8 cellular contexts compared by ENCODE assay signal in the genomic region with DNA sequence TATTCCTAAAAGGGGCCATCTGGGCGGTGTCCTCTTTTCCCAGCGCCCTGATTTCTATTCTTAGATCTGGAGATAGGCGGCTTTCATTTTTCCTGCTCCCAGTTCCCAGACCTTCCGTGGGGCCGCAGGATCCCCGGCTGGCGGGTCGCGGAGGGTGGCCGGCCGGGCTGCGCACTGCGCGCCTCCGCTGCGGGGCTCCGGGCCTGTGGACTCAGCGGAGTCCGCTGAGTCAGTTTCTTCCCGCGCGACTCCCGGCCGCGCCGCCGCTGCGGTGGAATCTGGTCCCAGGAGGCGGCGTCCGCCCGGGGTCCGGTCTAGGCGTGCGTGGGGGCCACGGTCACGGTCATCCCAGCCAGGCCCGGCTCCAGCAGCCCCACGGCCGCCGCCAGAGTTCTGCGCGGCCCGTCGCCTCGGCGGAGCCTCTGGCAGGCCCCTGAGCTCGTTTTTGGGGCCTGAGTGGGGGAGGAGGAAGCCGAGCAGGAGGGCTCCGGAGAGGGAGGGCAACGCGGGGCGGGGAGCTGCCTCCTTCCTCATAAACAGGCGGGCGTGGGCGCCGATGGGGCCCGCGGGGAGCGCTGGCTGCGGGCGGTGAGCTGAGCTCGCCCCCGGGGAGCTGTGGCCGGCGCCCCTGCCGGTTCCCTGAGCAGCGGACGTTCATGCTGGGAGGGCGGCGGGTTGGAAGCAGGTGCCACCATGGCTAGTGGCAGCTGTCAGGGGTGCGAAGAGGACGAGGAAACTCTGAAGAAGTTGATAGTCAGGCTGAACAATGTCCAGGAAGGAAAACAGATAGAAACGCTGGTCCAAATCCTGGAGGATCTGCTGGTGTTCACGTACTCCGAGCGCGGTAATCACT. TPM values are rescaled to one million over a fixed set of nuclear protein-coding genes. Genes with fewer than 3 reads are reported as not detected.
DNase-seq lines count a peak whose midpoint lies in the region; ATAC-seq and TF ChIP-seq lines count a peak whose summit lies in the region.

LRRK2 (plus strand) TSS at position 559 of the 853 bp plus-strand sequence; CDS start at position 694, 135 bp downstream.

- H2AK5ac ChIP-seq in trophoblast cell (ENCODE audit: low read length), result no peak within 1 kb of the TSS

- no peak within 1 kb of the TSS for H3K9ac ChIP-seq in trophoblast cell (ENCODE audit: low read length)

- H2BK120ac ChIP-seq in trophoblast cell (ENCODE audit: insufficient read depth, low read length, poor library complexity), result no peak within 1 kb of the TSS

- H4K91ac ChIP-seq in trophoblast cell (ENCODE audit: low read depth, low read length), result no peak within 1 kb of the TSS

- no peak within 1 kb of the TSS for H3K27ac ChIP-seq in RWPE1
- peak within 1 kb of the TSS; percentile 75 to 98 (median 94) for H3K27ac ChIP-seq in heart left ventricle
- no peak within 1 kb of the TSS for H3K27ac ChIP-seq in trophoblast cell (ENCODE audit: low read depth, low read length)

- H2BK12ac ChIP-seq in trophoblast cell (ENCODE audit: low read length), result no peak within 1 kb of the TSS

- H3K18ac ChIP-seq in trophoblast cell (ENCODE audit: low read length), result no peak within 1 kb of the TSS

- H3K4me3 ChIP-seq in AG10803 (ENCODE audit: low read length), result peak within 1 kb of the TSS; percentile 72
- H3K4me3 ChIP-seq in heart left ventricle, result peak within 1 kb of the TSS; percentile 52 to 82 (median 70)
- peak within 1 kb of the TSS; percentile 64 for H3K4me3 ChIP-seq in trophoblast cell (ENCODE audit: low read depth, low read length)

- peaks cover 0 to 53% (median 9%) of the 10 kb centered on the region in 12 donors for H3K4me1 ChIP-seq in heart left ventricle
- no peaks in the 10 kb centered on the region for H3K4me1 ChIP-seq in trophoblast cell (ENCODE audit: control insufficient read depth in 1 of 2, insufficient read depth in 2 of 2, low read length in 2 of 2)

- intact Hi-C loops in heart left ventricle (cut with DNase I), result loop anchor here in 3 of 10 donors (2.0 to 10.0 kb wide), 4 partner anchors 67 to 600 kb away; a partner anchor contains a TSS

- no peak within 1 kb of the TSS for H3K23ac ChIP-seq in trophoblast cell (ENCODE audit: low read length)

- CTCF ChIA-PET in RWPE1 (lab: Yijun Ruan, JAX), result no interaction called here

- no peaks in the 10 kb centered on the region for H3K36me3 ChIP-seq in heart left ventricle
- H3K36me3 ChIP-seq in trophoblast cell (ENCODE audit: control insufficient read depth in 1 of 2, insufficient read depth in 2 of 2, low read length in 2 of 2), result no peaks in the 10 kb centered on the region

- peak within 1 kb of the TSS; percentile 45 for H4K8ac ChIP-seq in trophoblast cell (ENCODE audit: low read depth, low read length)

- peak; percentile 53 for ATAC-seq in HG03135 (IDR thresholded peaks at IDR 0.05; ENCODE audit: unreplicated experiment)
- peak; percentile 65 to 96 (median 92) for ATAC-seq in heart left ventricle

- H3K9me3 ChIP-seq in heart left ventricle (peaks cover 0 to 4% (median 0%) of the 10 kb centered on the region in 12 donors), trophoblast cell (ENCODE audit: insufficient read depth, low read depth, low read length) (no peaks in the 10 kb centered on the region)

- WGBS in heart left ventricle, 4 donors, result 0 to 2% (median 1%) methylated on average over 36 to 78 of the region's 78 CpGs
- no CpG with 5 or more reads among the region's 78 CpGs for WGBS in trophoblast cell (ENCODE audit: extremely low coverage, insufficient coverage, insufficient read length)

- H3K4ac ChIP-seq in trophoblast cell (ENCODE audit: low read depth, low read length), result no peak within 1 kb of the TSS

- peak within 1 kb of the TSS; percentile 35 for H2AFZ ChIP-seq in trophoblast cell (ENCODE audit: insufficient read depth, low read length, poor library complexity)

- in situ Hi-C loops in GM18951 (cut with MboI; ENCODE audit: low sequenced_read_pairs, unreplicated experiment), result no loop called here

- H3K27me3 ChIP-seq in heart left ventricle, result no peaks in the 10 kb centered on the region
- H3K27me3 ChIP-seq in trophoblast cell (ENCODE audit: insufficient read depth, low read length), result peaks cover 6% of the 10 kb centered on the region

- TF ChIP-seq CTCF in AG10803 (conservative IDR thresholded peaks at IDR 0.05; ENCODE audit: low read length) (no peak), RWPE1 (conservative IDR thresholded peaks at IDR 0.05; ENCODE audit: low read depth) (0 out of 2 replicates have a peak, but pooled peaks have one; percentile 10), heart left ventricle (IDR thresholded peaks at IDR 0.05) (peak in 2 of 12 donors; percentile 8 to 23)

- H3K4me2 ChIP-seq in trophoblast cell (ENCODE audit: low read length), result peak within 1 kb of the TSS; percentile 95

- TF ChIP-seq POLR2A in GM18951 (IDR thresholded peaks at IDR 0.05; ENCODE audit: extremely low read depth, insufficient read depth, insufficient read length) (peak; percentile 89), heart left ventricle (IDR thresholded peaks at IDR 0.05) (peak in 1 of 2 donors; percentile 52)

- H2BK5ac ChIP-seq in trophoblast cell (ENCODE audit: low read depth, low read length, poor library complexity), result no peak within 1 kb of the TSS

- DNase-seq in AG10803 (ENCODE audit: low read depth) (peak; percentile 79), RWPE1 (ENCODE audit: low spot score) (peak; percentile 34), heart left ventricle (peak; percentile 86 to 93 (median 89)), trophoblast cell (peak; percentile 12 to 42), NCI-H2029 (lab: John Stamatoyannopoulos, UW) (no peak)
- DNase-seq in activated naive CD8-positive, alpha-beta T cell treated with anti-CD3 and anti-CD28 coated beads, Interleukin-2, amount 50 U/mL, for 16 hours (ENCODE audit: low read depth, low spot score), result peak; percentile 3

- POLR2A ChIA-PET in RWPE1 (lab: Yijun Ruan, JAX; ENCODE audit: low non-redundant PET), result no interaction called here

- no peak within 1 kb of the TSS for H4K12ac ChIP-seq in trophoblast cell (ENCODE audit: low read depth, low read length)

- no peaks in the 10 kb centered on the region for H3K79me1 ChIP-seq in trophoblast cell (ENCODE audit: low read length)

- no peak within 1 kb of the TSS for H3K14ac ChIP-seq in trophoblast cell (ENCODE audit: low read length)

- no peaks in the 10 kb centered on the region for H3K79me2 ChIP-seq in trophoblast cell (ENCODE audit: control insufficient read depth, insufficient read depth, low read length, poor library complexity)

RNA-seq across cellular contexts. Expression of gene LRRK2, which starts in this region (rescaled TPM):
- total RNA-seq in heart left ventricle, result 10 to 100 TPM in 2 of 9 donors, 1 to 10 TPM in 7; 4.4 to 12.3 (median 6.4) TPM
- polyA plus RNA-seq in heart left ventricle, result 1 to 10 TPM in 1 of 2 donors, under 1 TPM in 1; 0.72 to 2.7 TPM
- polyA plus RNA-seq in trophoblast cell (2013), result 0.01 TPM in 2 replicates

Comparison
In these comparisons a context has a peak if more than half of its experiments do, and no peak if none do; other contexts are left out.
1. H3K27ac ChIP-seq: peak in heart left ventricle (12 of 12); none in RWPE1 (single experiment) and trophoblast cell (single experiment).
2. Peak in every context shown above with its lines, with median percentiles within 50 percentile points of each other: H3K4me3 ChIP-seq.